ENCODE assay signal across 8 cellular contexts in the genomic region with DNA sequence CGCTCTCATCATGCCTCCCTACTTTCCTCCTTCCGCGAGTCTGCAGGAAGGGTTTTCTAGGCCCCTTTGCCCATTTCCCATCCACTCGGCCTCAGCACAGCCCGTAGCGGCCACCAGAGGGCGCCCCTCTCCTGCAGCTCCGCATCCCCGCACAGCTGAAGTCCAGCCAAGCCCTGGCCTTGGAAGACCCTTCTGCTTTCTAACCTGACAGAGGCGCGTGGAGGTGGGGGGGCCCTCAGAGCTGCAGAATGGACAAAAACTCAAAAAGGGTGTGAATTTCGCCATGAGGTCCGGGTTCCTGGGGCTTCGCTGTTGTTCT.
DNase-seq lines count a peak whose midpoint lies in the region; ATAC-seq, FAIRE-seq and TF ChIP-seq lines count a peak whose summit lies in the region.
"Not testable (repeated sequence)": the region's sequence is repeated elsewhere in the genome, so short reads cannot be mapped to it uniquely, and the experiment has no call there.

No MANE protein-coding gene starts in this region.

- CTCF ChIA-PET in activated CD8-positive, alpha-beta T cell treated with anti-CD3 and anti-CD28 coated beads for 36 hours (lab: Charles Lee): not testable (repeated sequence)

- H3K4me1 Mint-ChIP-seq in CD14-positive monocyte; activated CD8-positive, alpha-beta T cell treated with anti-CD3 and anti-CD28 coated beads for 36 hours (ENCODE audit: low read depth); effector memory CD8-positive, alpha-beta T cell (ENCODE audit: low read depth in 2 of 2): not testable (repeated sequence)

- not testable (repeated sequence) for H3K27ac Mint-ChIP-seq in CD14-positive monocyte; activated CD8-positive, alpha-beta T cell treated with anti-CD3 and anti-CD28 coated beads for 36 hours; effector memory CD8-positive, alpha-beta T cell

- H3K4me1 ChIP-seq in psoas muscle: not testable (repeated sequence)

- peak; percentile 5 for TF ChIP-seq CTCF in CD14-positive monocyte (IDR thresholded peaks at IDR 0.05)
- not testable (repeated sequence) for TF ChIP-seq CTCF in activated CD8-positive, alpha-beta T cell treated with anti-CD3 and anti-CD28 coated beads for 36 hours (IDR thresholded peaks at IDR 0.05); psoas muscle (IDR thresholded peaks at IDR 0.05)

- not testable (repeated sequence) for H3K36me3 Mint-ChIP-seq in CD14-positive monocyte; activated CD8-positive, alpha-beta T cell treated with anti-CD3 and anti-CD28 coated beads for 36 hours (ENCODE audit: low read depth); effector memory CD8-positive, alpha-beta T cell (ENCODE audit: insufficient read depth)

- H3K9me3 Mint-ChIP-seq in CD14-positive monocyte; activated CD8-positive, alpha-beta T cell treated with anti-CD3 and anti-CD28 coated beads for 36 hours; effector memory CD8-positive, alpha-beta T cell: not testable (repeated sequence)

- ATAC-seq in GM19023 (IDR thresholded peaks at IDR 0.05; ENCODE audit: unreplicated experiment): peak; percentile 54
- ATAC-seq in HG02623 (IDR thresholded peaks at IDR 0.05; ENCODE audit: unreplicated experiment): peak; percentile 48
- peak; percentile 66 for ATAC-seq in activated CD8-positive, alpha-beta T cell treated with anti-CD3 and anti-CD28 coated beads for 36 hours
- peak; percentile 75 for ATAC-seq in effector memory CD8-positive, alpha-beta T cell (replicated peaks)
- peak; percentile 70 for ATAC-seq in left colon
- ATAC-seq in psoas muscle: peak; percentile 47 to 85 (median 62)

- H3K27ac ChIP-seq in psoas muscle: not testable (repeated sequence)

- not testable (repeated sequence) for DNase-seq in CD14-positive monocyte (ENCODE audit: low spot score); HTR-8/SVneo (ENCODE audit: insufficient read length, low spot score); activated CD8-positive, alpha-beta T cell treated with anti-CD3 and anti-CD28 coated beads for 36 hours; effector memory CD8-positive, alpha-beta T cell; left colon; psoas muscle

- POLR2A ChIA-PET in activated CD8-positive, alpha-beta T cell treated with anti-CD3 and anti-CD28 coated beads for 36 hours (lab: Charles Lee): not testable (repeated sequence)

- FAIRE-seq in HTR-8/SVneo (lab: Jason Lieb, UNC): peak; percentile 83

- not testable (repeated sequence) for H3K27me3 Mint-ChIP-seq in CD14-positive monocyte (ENCODE audit: low read depth in 3 of 3); activated CD8-positive, alpha-beta T cell treated with anti-CD3 and anti-CD28 coated beads for 36 hours; effector memory CD8-positive, alpha-beta T cell

- WGBS in psoas muscle, 3 donors: no CpG with 5 or more reads among the region's 14 CpGs

- intact Hi-C loops in CD14-positive monocyte (cut with micrococcal nuclease); activated CD8-positive, alpha-beta T cell treated with anti-CD3 and anti-CD28 coated beads for 36 hours (cut with micrococcal nuclease); left colon (cut with DNase I, micrococcal nuclease); psoas muscle (cut with DNase I): not testable (repeated sequence)

- H3K36me3 ChIP-seq in psoas muscle (ENCODE audit: insufficient read depth in 1 of 2, low read depth in 1 of 2): not testable (repeated sequence)

- H3K27me3 ChIP-seq in psoas muscle (ENCODE audit: insufficient read depth in 3 of 3, low read length in 2 of 3): not testable (repeated sequence)

- H3K4me3 ChIP-seq in psoas muscle: not testable (repeated sequence)

- not testable (repeated sequence) for H3K4me3 Mint-ChIP-seq in CD14-positive monocyte; activated CD8-positive, alpha-beta T cell treated with anti-CD3 and anti-CD28 coated beads for 36 hours; effector memory CD8-positive, alpha-beta T cell

- H3K9me3 ChIP-seq in psoas muscle: not testable (repeated sequence)
